ENCODE assay signal across 1 cellular context in genomic region chr19:7921302-7921954, GRCh38.
A peak's percentile ranks its signal among the peaks of the same experiment; 100 is the strongest.
TF ChIP-seq lines count a peak whose summit lies in the region.

No MANE protein-coding gene starts in this region.

TF ChIP-seq in endothelial cell of umbilical vein, 7 proteins besides CTCF, POLR2A, EP300 and RAD21:
- no peak for TF ChIP-seq EZH2 (IDR thresholded peaks at IDR 0.05; ENCODE audit: borderline replicate concordance, low read depth, low read length, severe bottlenecking)
- TF ChIP-seq GATA2 (IDR thresholded peaks at IDR 0.05; ENCODE audit: insufficient read depth, insufficient read length, low read depth, low read length), result no peak
- TF ChIP-seq POLR2AphosphoS5 (IDR thresholded peaks at IDR 0.05; ENCODE audit: insufficient read depth, low read depth, low read length), result peak; percentile 21
TF ChIP-seq in endothelial cell of umbilical vein: peak in this region for 1.
